In genomic region chr7:138066954-138067394, GRCh38 we compare ENCODE assay signal across 1 cellular context.
TF ChIP-seq lines count a peak whose summit lies in the region.

No MANE protein-coding gene starts in this region.

TF ChIP-seq in HepG2, 621 proteins besides CTCF, POLR2A, EP300 and RAD21 (continued from another document and continues in another):
- TF ChIP-seq ZNF784 (CRISPR knock-in tag; IDR thresholded peaks at IDR 0.05; ENCODE audit: borderline replicate concordance): no peak
- TF ChIP-seq TFDP2 (CRISPR knock-in tag; IDR thresholded peaks at IDR 0.05): no peak
- TF ChIP-seq PHF8 (CRISPR knock-in tag; IDR thresholded peaks at IDR 0.05): no peak
- TF ChIP-seq MYC (CRISPR knock-in tag; IDR thresholded peaks at IDR 0.05; ENCODE audit: borderline replicate concordance): no peak
- no peak for TF ChIP-seq NCOA5 (CRISPR knock-in tag; IDR thresholded peaks at IDR 0.05)
- TF ChIP-seq PRDM15 (CRISPR knock-in tag; IDR thresholded peaks at IDR 0.05): no peak
- peak; percentile 80 for TF ChIP-seq GATAD2A (CRISPR knock-in tag; IDR thresholded peaks at IDR 0.05)
- no peak for TF ChIP-seq SYNCRIP (IDR thresholded peaks at IDR 0.05; ENCODE audit: insufficient read depth, low read depth, low read length)
- TF ChIP-seq ZBTB43 (CRISPR knock-in tag; conservative IDR thresholded peaks at IDR 0.05): 0 out of 2 replicates have a peak, but pooled peaks have one; percentile 61
- TF ChIP-seq TEAD3 (CRISPR knock-in tag; optimal IDR thresholded peaks at IDR 0.05; ENCODE audit: borderline replicate concordance): peak; percentile 52
- TF ChIP-seq ZHX2 (IDR thresholded peaks at IDR 0.05; ENCODE audit: low read depth): no peak
- no peak; the same call in 1 of the 2 replicates for TF ChIP-seq ZHX2 (CRISPR knock-in tag; IDR thresholded peaks at IDR 0.05; ENCODE audit: borderline replicate concordance)
- TF ChIP-seq ZNF281 (CRISPR knock-in tag; IDR thresholded peaks at IDR 0.05; ENCODE audit: borderline replicate concordance): no peak
- TF ChIP-seq TERF1 (CRISPR knock-in tag; IDR thresholded peaks at IDR 0.05): no peak
- TF ChIP-seq PCBP2 (optimal IDR thresholded peaks at IDR 0.05; ENCODE audit: low read depth, low read length, poor library complexity, severe bottlenecking): no peak
- no peak for TF ChIP-seq ZNF10 (CRISPR knock-in tag; IDR thresholded peaks at IDR 0.05; ENCODE audit: borderline replicate concordance, low read depth)
- no peak for TF ChIP-seq FUBP1 (CRISPR knock-in tag; IDR thresholded peaks at IDR 0.05; ENCODE audit: borderline replicate concordance)
- no peak for TF ChIP-seq CBX5 (CRISPR knock-in tag; IDR thresholded peaks at IDR 0.05; ENCODE audit: borderline replicate concordance)
- TF ChIP-seq DBP (CRISPR knock-in tag; IDR thresholded peaks at IDR 0.05; ENCODE audit: not compliant biosample characterization): no peak
- TF ChIP-seq ZNF800 (CRISPR knock-in tag; IDR thresholded peaks at IDR 0.05): no peak
- no peak for TF ChIP-seq ZNF136 (CRISPR knock-in tag; IDR thresholded peaks at IDR 0.05; ENCODE audit: low read depth)
- TF ChIP-seq STAG1 (CRISPR knock-in tag; IDR thresholded peaks at IDR 0.05): 0 out of 2 replicates have a peak, but pooled peaks have one; percentile 14
- TF ChIP-seq ZNF225 (CRISPR knock-in tag; IDR thresholded peaks at IDR 0.05): no peak
- no peak for TF ChIP-seq MYPOP (CRISPR knock-in tag; IDR thresholded peaks at IDR 0.05)
- TF ChIP-seq SIN3B (IDR thresholded peaks at IDR 0.05; ENCODE audit: low read length): no peak
- TF ChIP-seq SMARCC2 (IDR thresholded peaks at IDR 0.05): no peak
- TF ChIP-seq DDIT3 (CRISPR knock-in tag; IDR thresholded peaks at IDR 0.05): no peak
